In genomic region chr4:143975527-143975926, GRCh38 we compare ENCODE assay signal across 21 cellular contexts. TPM values are rescaled to one million over a fixed set of nuclear protein-coding genes. Genes with fewer than 3 reads are reported as not detected.
"Had no signal": no experiment of that assay in that cellular context is flagged by ENCODE, and none has a peak within 500 bp of the region (broad histone marks: within the 10 kb centered on the region; RNA-seq: fewer than 3 reads in every experiment).

No MANE protein-coding gene starts in this region.

RNA-seq across cellular contexts. Expression of gene GYPB, which starts 43.7 kb away (rescaled TPM):
- total RNA-seq: activated CD4-positive, alpha-beta memory T cell treated with anti-CD3 and anti-CD28 coated beads for 36 hours; activated CD4-positive, alpha-beta T cell treated with anti-CD3 and anti-CD28 coated beads for 36 hours; activated CD4-positive, alpha-beta T cell treated with anti-CD3 and anti-CD28 coated beads, Interleukin-2, amount 10 ng/mL, durations not matched to agents 24 days and 14 days; activated CD8-positive, alpha-beta memory T cell treated with anti-CD3 and anti-CD28 coated beads for 36 hours; activated CD8-positive, alpha-beta T cell treated with anti-CD3 and anti-CD28 coated beads, Interleukin-2, amount 10 ng/mL, durations not matched to agents 7 days and 5 days; activated naive CD4-positive, alpha-beta T cell treated with anti-CD3 and anti-CD28 coated beads for 36 hours; activated naive CD8-positive, alpha-beta T cell treated with anti-CD3 and anti-CD28 coated beads for 36 hours; activated T-helper 1 cell treated with anti-CD3 and anti-CD28 coated beads, Interleukin-12 subunit alpha, Interleukin-12 subunit beta, Interleukin-2, Interleukin-4 antibody, amounts not matched to agents 30 ng/mL and 10 ng/mL and 1 ng/mL, durations not matched to agents 14 hours and 24 hours and 36 hours; activated T-helper 2 cell treated with anti-CD3 and anti-CD28 coated beads, Interferon-gamma antibody, Interleukin-2, Interleukin-4, amounts not matched to agents 10 μg/mL and 5 μg/mL and 100 μg/mL, durations not matched to agents 14 hours and 24 hours and 36 hours; adrenal gland; body of pancreas; chondrocyte; dermis blood vessel endothelial cell; endothelial cell of umbilical vein; esophagus squamous epithelium; fibroblast of lung; fibroblast of villous mesenchyme; gastroesophageal sphincter; glomerular endothelial cell; T-cell; T-helper 2 cell treated with Interferon-gamma antibody and Interleukin-4, amounts not matched to agents 100 ng/mL and 5 ng/mL, for 36 hours had no signal
